8 cellular contexts compared by ENCODE assay signal in genomic region chr1:149792912-149793521, GRCh38. TPM values are rescaled to one million over a fixed set of nuclear protein-coding genes. Genes with fewer than 3 reads are reported as not detected.
DNase-seq lines count a peak whose midpoint lies in the region; ATAC-seq and TF ChIP-seq lines count a peak whose summit lies in the region.
"Not testable (repeated sequence)": the region's sequence is repeated elsewhere in the genome, so short reads cannot be mapped to it uniquely, and the experiment has no call there.

No MANE protein-coding gene starts in this region.

- not testable (repeated sequence) for H3K9me2 ChIP-seq in Loucy (replicated peaks; ENCODE audit: low read depth, low read length)

- not testable (repeated sequence) for H3K27ac ChIP-seq in SJSA1
- H3K27ac ChIP-seq in stomach smooth muscle (ENCODE audit: low read length), result peak overlapping the region; percentile 18

- not testable (repeated sequence) for H3K27ac Mint-ChIP-seq in activated naive CD4-positive, alpha-beta T cell treated with anti-CD3 and anti-CD28 coated beads for 36 hours; glutamatergic neuron (ENCODE audit: unreplicated experiment)

- H3K36me3 Mint-ChIP-seq in activated naive CD4-positive, alpha-beta T cell treated with anti-CD3 and anti-CD28 coated beads for 36 hours (ENCODE audit: low read depth); glutamatergic neuron (ENCODE audit: unreplicated experiment): not testable (repeated sequence)

- DNase-seq in HCEC 1CT, result peak; percentile 20
- DNase-seq in SJSA1 (ENCODE audit: low read depth in 1 of 2, low spot score in 2 of 2), result peak; percentile 38 to 52
- DNase-seq in activated naive CD4-positive, alpha-beta T cell treated with anti-CD3 and anti-CD28 coated beads for 36 hours, result peak; percentile 77
- peak; percentile 86 for DNase-seq in glutamatergic neuron
- peak; percentile 27 for DNase-seq in omental fat pad (ENCODE audit: low spot score)

- not testable (repeated sequence) for H3K4me1 ChIP-seq in ES-I3 (ENCODE audit: insufficient read depth, low read length); Loucy (ENCODE audit: insufficient read depth, low read length, poor library complexity, severe bottlenecking); SJSA1 (replicated peaks); stomach smooth muscle (ENCODE audit: control insufficient read depth, insufficient read depth, low read length)

- H4K20me1 ChIP-seq in Loucy (ENCODE audit: insufficient read depth, low read length, poor library complexity, severe bottlenecking), result not testable (repeated sequence)

- H3K9me3 ChIP-seq in ES-I3 (ENCODE audit: control insufficient read depth, insufficient read depth, low read length); Loucy (ENCODE audit: insufficient read depth, low read depth, low read length); SJSA1 (replicated peaks); stomach smooth muscle (ENCODE audit: control insufficient read depth in 2 of 2, low read length in 2 of 2): not testable (repeated sequence)

- peak overlapping the region; percentile 54 for H3K4me2 ChIP-seq in Loucy (ENCODE audit: low read depth, low read length, poor library complexity, severe bottlenecking)

- H3K9me3 Mint-ChIP-seq in activated naive CD4-positive, alpha-beta T cell treated with anti-CD3 and anti-CD28 coated beads for 36 hours; glutamatergic neuron (ENCODE audit: unreplicated experiment): not testable (repeated sequence)

- CTCF ChIA-PET in activated naive CD4-positive, alpha-beta T cell treated with anti-CD3 and anti-CD28 coated beads for 36 hours (lab: Charles Lee), result not testable (repeated sequence)

- intact Hi-C loops in activated naive CD4-positive, alpha-beta T cell treated with anti-CD3 and anti-CD28 coated beads for 36 hours (cut with micrococcal nuclease), result not testable (repeated sequence)

- TF ChIP-seq CTCF in Loucy (conservative IDR thresholded peaks at IDR 0.05; ENCODE audit: low read length) (peak; percentile 32; the same call in 1 of the 2 replicates), glutamatergic neuron (IDR thresholded peaks at IDR 0.05; ENCODE audit: partially characterized antibody, unreplicated experiment) (peak; percentile 62), omental fat pad (IDR thresholded peaks at IDR 0.05) (peak in 2 of 3 donors; percentile 48 to 83)

- H3K4me3 ChIP-seq in Loucy (ENCODE audit: low read length, poor library complexity, severe bottlenecking) (peak overlapping the region; percentile 69), SJSA1 (peak overlapping the region; percentile 31), stomach smooth muscle (ENCODE audit: low read length in 2 of 2) (peak overlapping the region in 1 of 2 donors; percentile 69)

- H3K27me3 Mint-ChIP-seq in activated naive CD4-positive, alpha-beta T cell treated with anti-CD3 and anti-CD28 coated beads for 36 hours (ENCODE audit: low read depth); glutamatergic neuron (ENCODE audit: unreplicated experiment): not testable (repeated sequence)

- peak overlapping the region; percentile 66 for H3K4me3 Mint-ChIP-seq in activated naive CD4-positive, alpha-beta T cell treated with anti-CD3 and anti-CD28 coated beads for 36 hours
- H3K4me3 Mint-ChIP-seq in glutamatergic neuron (ENCODE audit: unreplicated experiment), result not testable (repeated sequence)

- ATAC-seq in omental fat pad (ENCODE audit: low FRiP score), result peak; percentile 93

- H3K9ac ChIP-seq in ES-I3 (ENCODE audit: low read depth, low read length) (peak overlapping the region; percentile 53; the same call in 1 of the 2 replicates), Loucy (ENCODE audit: low read depth, low read length, poor library complexity, severe bottlenecking) (peak overlapping the region; percentile 64)
- H3K9ac ChIP-seq in stomach smooth muscle (ENCODE audit: low read length in 2 of 2), result not testable (repeated sequence)

- not testable (repeated sequence) for H3K36me3 ChIP-seq in ES-I3 (ENCODE audit: insufficient read depth, low read length); Loucy (ENCODE audit: insufficient read depth, low read length); SJSA1; stomach smooth muscle (ENCODE audit: control insufficient read depth in 2 of 2, insufficient read depth in 2 of 2, low read length in 2 of 2)

- H3K4me1 Mint-ChIP-seq in activated naive CD4-positive, alpha-beta T cell treated with anti-CD3 and anti-CD28 coated beads for 36 hours (ENCODE audit: low read depth); glutamatergic neuron (ENCODE audit: low read depth, unreplicated experiment): not testable (repeated sequence)

- H3K79me2 ChIP-seq in Loucy (ENCODE audit: insufficient read depth, low read length), result not testable (repeated sequence)

- H3F3A ChIP-seq in Loucy (ENCODE audit: low read depth), result not testable (repeated sequence)

- H2AFZ ChIP-seq in Loucy (ENCODE audit: low read length), result peak overlapping the region; percentile 81; the same call in 1 of the 2 replicates

- H3K27me3 ChIP-seq in Loucy (ENCODE audit: insufficient read depth, low read length, poor library complexity, severe bottlenecking); SJSA1 (replicated peaks); stomach smooth muscle (ENCODE audit: control insufficient read depth in 1 of 2, insufficient read depth in 2 of 2, low read length in 2 of 2): not testable (repeated sequence)

RNA-seq across cellular contexts. Expression of gene FCGR1A, which starts 10.5 kb away (rescaled TPM):
- total RNA-seq in SJSA1 (2014; rRNA removed; shearing (Covaris generic)), result not detected in 2 replicates
- total RNA-seq in activated naive CD4-positive, alpha-beta T cell treated with anti-CD3 and anti-CD28 coated beads for 36 hours, result not detected
- total RNA-seq in glutamatergic neuron (ENCODE audit: unreplicated experiment), result not detected
- 10 to 100 TPM in 2 of 4 donors, 1 to 10 TPM in 2; 2.5 to 63.8 (median 12.2) TPM for total RNA-seq in omental fat pad

Comparison
In these comparisons a context has a peak if more than half of its experiments do, and no peak if none do; other contexts are left out.
1. DNase-seq: peak in every context shown above with its lines; median percentile 86 in glutamatergic neuron; 77 in activated naive CD4-positive, alpha-beta T cell treated with anti-CD3 and anti-CD28 coated beads for 36 hours; 45 in SJSA1; 27 in omental fat pad; 20 in HCEC 1CT.